Comparison of ENCODE assay signal across 21 cellular contexts in the genomic region with DNA sequence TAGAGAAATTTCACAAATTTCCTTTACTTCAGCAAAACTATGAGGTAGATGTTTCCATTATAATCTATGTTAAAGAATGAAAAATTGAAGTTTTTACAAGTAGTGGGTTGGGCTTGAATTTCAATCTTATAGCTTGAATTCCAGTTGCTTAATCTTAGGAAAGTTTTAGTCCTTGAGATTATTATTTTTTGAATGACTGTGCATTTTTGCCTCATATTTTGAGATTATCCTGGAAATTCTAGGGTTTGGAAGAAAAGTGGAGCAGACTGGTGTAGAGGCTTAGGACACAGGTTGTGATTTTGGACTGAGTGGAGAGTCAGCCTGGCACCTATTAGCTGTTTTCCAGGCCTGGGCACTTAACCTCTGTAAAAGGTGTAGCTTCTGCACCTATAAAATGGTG. TPM values are rescaled to one million over a fixed set of nuclear protein-coding genes. Genes with fewer than 3 reads are reported as not detected.
DNase-seq lines count a peak whose midpoint lies in the region; ATAC-seq, FAIRE-seq and TF ChIP-seq lines count a peak whose summit lies in the region.
"Had no signal": no experiment of that assay in that cellular context is flagged by ENCODE, and none has a peak within 500 bp of the region (broad histone marks: within the 10 kb centered on the region; RNA-seq: fewer than 3 reads in every experiment).

No MANE protein-coding gene starts in this region.

- H3K9ac ChIP-seq in HepG2 (ENCODE audit: insufficient read depth, low read depth, low read length) (no peak overlapping the region), K562 (ENCODE audit: insufficient read depth in 1 of 2, low read depth in 2 of 2, low read length in 2 of 2) (no peak overlapping the region)
- H3K9ac ChIP-seq: BLaER1 had no signal

- H3K9me3 ChIP-seq in HepG2 (ENCODE audit: low read length), result no peaks in the 10 kb centered on the region
- H3K9me3 ChIP-seq in right lobe of liver, result no peaks in the 10 kb centered on the region
- H3K9me3 ChIP-seq in K562 (replicated peaks; ENCODE audit: control insufficient read depth, insufficient read depth, low read depth, low read length), result no peaks in the 10 kb centered on the region
- H3K9me3 ChIP-seq: BLaER1 had no signal

- BruUV-seq in HepG2 (replicated peaks; lab: Mats Ljungman, UMichigan) (no TSS peak), K562 (replicated peaks; lab: Mats Ljungman, UMichigan) (no TSS peak)

- no peak overlapping the region for H3K4me3 ChIP-seq in HepG2 (replicated peaks in 1 of 3; ENCODE audit: insufficient read depth in 1 of 3, low read depth in 2 of 3, low read length in 3 of 3)
- no peak overlapping the region for H3K4me3 ChIP-seq in right lobe of liver
- H3K4me3 ChIP-seq in K562, result no peak overlapping the region
- H3K4me3 ChIP-seq: BLaER1, GM12878 had no signal

- TF ChIP-seq POLR2A in HepG2 (IDR thresholded peaks at IDR 0.05; ENCODE audit: insufficient read depth in 1 of 2, low read depth in 2 of 2, low read length in 2 of 2) (no peak), right lobe of liver (IDR thresholded peaks at IDR 0.05) (no peak), K562 (conservative IDR thresholded peaks at IDR 0.05) (no peak)

- DNase-seq in HepG2 (ENCODE audit: low spot score), result no peak
- no peak for DNase-seq in right lobe of liver
- no peak for DNase-seq in K562 (ENCODE audit: extremely low read depth in 1 of 4, low spot score in 3 of 4)
- no peak for DNase-seq in HT-29 (ENCODE audit: low spot score)
- DNase-seq in D721Med (ENCODE audit: insufficient read length, low spot score), result no peak
- DNase-seq: Calu3; CD8-positive, alpha-beta T cell; DMS 273 treated with DMSO at 0.1 percent for 48 hours; DMS53; DND-41; EL; H9 had no signal

- peak overlapping the region in 2 of 3 experiments; percentile 14 to 55 for H3K4me3 Mint-ChIP-seq in nephron

- H3K4me1 ChIP-seq in HepG2 (ENCODE audit: insufficient read depth, low read length) (peaks cover 5% of the 10 kb centered on the region), right lobe of liver (peaks cover 0 to 17% (median 0%) of the 10 kb centered on the region in 4 donors), K562 (replicated peaks in 1 of 2; ENCODE audit: control insufficient read depth in 2 of 2, insufficient read depth in 2 of 2, low read length in 2 of 2) (peaks cover 0 to 14% of the 10 kb centered on the region in 2 experiments; a peak in 2 of 5 replicates)

- no peak for TF ChIP-seq CTCF in HepG2 (CRISPR knock-in tag; IDR thresholded peaks at IDR 0.05)
- no peak for TF ChIP-seq CTCF in right lobe of liver (IDR thresholded peaks at IDR 0.05)
- no peak for TF ChIP-seq CTCF in K562 (IDR thresholded peaks at IDR 0.05 in 2 of 3, conservative IDR thresholded peaks at IDR 0.05 in 1 of 3; ENCODE audit: insufficient read depth in 2 of 3, low read depth in 1 of 3, low read length in 3 of 3)
- no peak for TF ChIP-seq CTCF in nephron (IDR thresholded peaks at IDR 0.05; ENCODE audit: unreplicated experiment in 3 of 3)
- TF ChIP-seq CTCF in D721Med (IDR thresholded peaks at IDR 0.05; ENCODE audit: insufficient read depth, missing control alignments), result no peak

- peaks cover 4% of the 10 kb centered on the region for H3K36me3 Mint-ChIP-seq in nephron (ENCODE audit: low read depth)
- H3K36me3 Mint-ChIP-seq: CD8-positive, alpha-beta T cell had no signal

- intact Hi-C loops in HepG2 (cut with micrococcal nuclease; ENCODE audit: unreplicated experiment) (no loop called here), right lobe of liver (cut with DNase I) (no loop called here), K562 (cut with micrococcal nuclease) (no loop called here)

- peaks cover 3% of the 10 kb centered on the region for H3K9me3 Mint-ChIP-seq in nephron
- H3K9me3 Mint-ChIP-seq: CD8-positive, alpha-beta T cell; H9; IgD-negative memory B cell had no signal

- TF ChIP-seq EP300 in HepG2 (IDR thresholded peaks at IDR 0.05; ENCODE audit: low read depth in 2 of 2, low read length in 2 of 2) (no peak), HepG2 (CRISPR knock-in tag; IDR thresholded peaks at IDR 0.05; ENCODE audit: borderline replicate concordance) (no peak), K562 (IDR thresholded peaks at IDR 0.05; ENCODE audit: low read length) (no peak)

- in situ Hi-C loops in HepG2 (cut with HindIII; ENCODE audit: extremely low pct_ligation_motif_present, low pct_unique_long_range_greater_than_20kb) (no loop called here), K562 (cut with MboI) (no loop called here)

- H3K27ac Mint-ChIP-seq in nephron, result no peak overlapping the region
- H3K27ac Mint-ChIP-seq: CD14-positive monocyte; CD8-positive, alpha-beta T cell; H9; IgD-negative memory B cell had no signal

- H3K9me1 ChIP-seq in K562 (ENCODE audit: control insufficient read depth, insufficient read depth, low read length), result peaks cover 2% of the 10 kb centered on the region

- H2AFZ ChIP-seq in HepG2 (ENCODE audit: low read length) (no peak overlapping the region), K562 (ENCODE audit: low read depth, low read length) (no peak overlapping the region)

- CTCF ChIA-PET in HepG2 (lab: Yijun Ruan, JAX; ENCODE audit: low intra/inter-chr PET ratio, low total read pairs), result no interaction called here
- CTCF ChIA-PET in K562 (lab: Yijun Ruan, JAX; ENCODE audit: low intra/inter-chr PET ratio), result no interaction called here

- H3K4me2 ChIP-seq in HepG2 (ENCODE audit: low read depth, low read length) (no peak overlapping the region), K562 (ENCODE audit: insufficient read depth, low read length) (no peak overlapping the region)
- H3K4me2 ChIP-seq: BLaER1 had no signal

- peaks cover 49% of the 10 kb centered on the region for H3K27me3 Mint-ChIP-seq in nephron (ENCODE audit: low read depth)

- H3K36me3 ChIP-seq in HepG2 (replicated peaks in 1 of 2; ENCODE audit: control insufficient read depth in 1 of 2, insufficient read depth in 2 of 2, low read length in 2 of 2) (no peaks in the 10 kb centered on the region), right lobe of liver (no peaks in the 10 kb centered on the region), K562 (ENCODE audit: control insufficient read depth, insufficient read depth, low read length) (no peaks in the 10 kb centered on the region)
- H3K36me3 ChIP-seq: BLaER1 had no signal

- TF ChIP-seq RAD21 in HepG2 (CRISPR knock-in tag; IDR thresholded peaks at IDR 0.05), result no peak
- TF ChIP-seq RAD21 in K562 (CRISPR knock-in tag; conservative IDR thresholded peaks at IDR 0.05 in 1 of 2, IDR thresholded peaks at IDR 0.05 in 1 of 2), result no peak

- H4K20me1 ChIP-seq in HepG2 (ENCODE audit: insufficient read depth, low read length) (peaks cover 5% of the 10 kb centered on the region; the same call in 1 of the 2 replicates), K562 (replicated peaks; ENCODE audit: control insufficient read depth, insufficient read depth, low read length) (no peaks in the 10 kb centered on the region)

- H3K27me3 ChIP-seq in HepG2 (ENCODE audit: control insufficient read depth in 1 of 2, insufficient read depth in 2 of 2, low read length in 2 of 2), result peaks cover 4 to 30% of the 10 kb centered on the region in 2 experiments; a peak in 3 of 5 replicates
- peaks cover 8 to 23% of the 10 kb centered on the region in 2 donors for H3K27me3 ChIP-seq in right lobe of liver
- H3K27me3 ChIP-seq in K562 (ENCODE audit: control insufficient read depth in 2 of 2, insufficient read depth in 2 of 2, low read length in 2 of 2), result peaks cover 0 to 6% of the 10 kb centered on the region in 2 experiments; a peak in 1 of 5 replicates

- H3K79me2 ChIP-seq in HepG2 (ENCODE audit: insufficient read depth, low read length), result no peaks in the 10 kb centered on the region
- no peaks in the 10 kb centered on the region for H3K79me2 ChIP-seq in K562 (ENCODE audit: control insufficient read depth, insufficient read depth, low read length)

- peaks cover 20% of the 10 kb centered on the region for H3K4me1 Mint-ChIP-seq in nephron

- H3K27ac ChIP-seq in HepG2 (ENCODE audit: extremely low read length, insufficient read depth, low read length) (no peak overlapping the region), right lobe of liver (no peak overlapping the region), K562 (ENCODE audit: extremely low read depth, low read depth, low read length) (no peak overlapping the region)
- H3K27ac ChIP-seq: 22Rv1, BLaER1 had no signal

- no peak for ATAC-seq in HepG2
- no peak for ATAC-seq in right lobe of liver
- ATAC-seq in K562, result no peak
- no peak for ATAC-seq in HG02938 (IDR thresholded peaks at IDR 0.05; ENCODE audit: unreplicated experiment)
- ATAC-seq: CD8-positive, alpha-beta T cell; GM12878 had no signal

- FAIRE-seq in HepG2 (lab: Jason Lieb, UNC), result no peak
- FAIRE-seq in K562 (lab: Jason Lieb, UNC), result no peak
- FAIRE-seq in D721Med (lab: Jason Lieb, UNC), result no peak
- FAIRE-seq: GM12878, H1 had no signal

- POLR2A ChIA-PET in HepG2 (lab: Yijun Ruan, JAX), result no interaction called here
- POLR2A ChIA-PET in K562 (lab: Yijun Ruan, JAX), result no interaction called here

RNA-seq across cellular contexts. Expression of a gene that starts 54.2 kb away (rescaled TPM):
- total RNA-seq in HepG2 (2016; rRNA removed; fragmentation: Illumina TruSeq; extraction: Trizol) (not detected in 2 replicates), right lobe of liver (under 1 TPM in 4 of 6 experiments, not detected in 2; 0.06 to 0.33 (median 0.16) TPM), K562 (2014; rRNA removed) (not detected in 2 replicates), K562 (2014; rRNA removed; fragmentation: Illumina TruSeq; extraction: Trizol) (not detected in 2 replicates), K562 (2015; rRNA removed; fragmentation: Illumina TruSeq; extraction: Trizol) (not detected in 2 replicates), K562 (2021) (0.11 TPM in 1 of 2 replicates, not detected in the other)
- not detected in 2 replicates for total RNA-seq in HepG2 (2016; cell fraction: cytosol; rRNA removed; fragmentation: Illumina TruSeq; extraction: Trizol; ENCODE audit: low read depth)
- not detected in 2 replicates for total RNA-seq in HepG2 (2016; cell fraction: insoluble cytoplasmic fraction; rRNA removed; fragmentation: Illumina TruSeq; extraction: Trizol)
- not detected in 2 replicates for total RNA-seq in HepG2 (2016; cell fraction: membrane; rRNA removed; fragmentation: Illumina TruSeq; extraction: Trizol)
- total RNA-seq in HepG2 (2016; cell fraction: nucleus; rRNA removed; fragmentation: Illumina TruSeq; extraction: Trizol), result not detected in 2 replicates
- polyA plus RNA-seq in HepG2 (2011; rRNA removed) (not detected in 2 replicates), K562 (2011; rRNA removed) (not detected in 2 replicates), K562 (2014; fragmentation: Illumina TruSeq; extraction: Trizol) (not detected in 2 replicates), K562 (2014; fragmentation: Nextera tagmentation; extraction: Ambion mirVana) (not detected), K562 (2014; rRNA removed) (not detected in 2 replicates)
- not detected in 2 replicates for polyA plus RNA-seq in HepG2 (2011; cell fraction: cytosol; rRNA removed)
- polyA plus RNA-seq in HepG2 (2011; cell fraction: nucleus; rRNA removed), result 0.05 TPM in 1 of 2 replicates, not detected in the other
- not detected in 2 replicates for polyA plus RNA-seq in HepG2 (2012)
- not detected in 2 replicates for polyA plus RNA-seq in HepG2 (2016; cell fraction: cytosol; fragmentation: Illumina TruSeq; extraction: Trizol; ENCODE audit: low read depth)
- polyA plus RNA-seq in HepG2 (2016; cell fraction: insoluble cytoplasmic fraction; fragmentation: Illumina TruSeq; extraction: Trizol; ENCODE audit: low read depth), result not detected in 2 replicates
- not detected in 2 replicates for polyA plus RNA-seq in HepG2 (2016; cell fraction: membrane; fragmentation: Illumina TruSeq; extraction: Trizol; ENCODE audit: low read depth)
- not detected in 2 replicates for polyA plus RNA-seq in HepG2 (2016; cell fraction: nucleus; fragmentation: Illumina TruSeq; extraction: Trizol; ENCODE audit: insufficient read depth, low read depth)
- polyA minus RNA-seq in HepG2 (2011; rRNA and poly(A)+ RNA removed; ENCODE audit: low replicate concordance), result not detected in 2 replicates
- polyA minus RNA-seq in HepG2 (2011; cell fraction: cytosol; rRNA and poly(A)+ RNA removed), result not detected in 2 replicates
- not detected in 2 replicates for polyA minus RNA-seq in HepG2 (2011; cell fraction: nucleus; rRNA and poly(A)+ RNA removed)
- total RNA-seq in K562 (2011; cell fraction: chromatin; rRNA removed; ENCODE audit: low replicate concordance), result not detected in 2 replicates
- total RNA-seq in K562 (2011; cell fraction: nucleolus; rRNA removed), result not detected in 2 replicates
- not detected in 2 replicates for total RNA-seq in K562 (2011; cell fraction: nucleoplasm; rRNA removed)
- not detected in 2 replicates for polyA plus RNA-seq in K562 (2011; cell fraction: cytosol; rRNA removed)
- polyA plus RNA-seq in K562 (2011; cell fraction: nucleus; rRNA removed), result not detected in 2 replicates
- 0.03 TPM in 1 of 2 replicates, not detected in the other for polyA plus RNA-seq in K562 (2012)
- not detected in 2 replicates for polyA minus RNA-seq in K562 (2011; rRNA and poly(A)+ RNA removed)
- polyA minus RNA-seq in K562 (2011; cell fraction: cytosol; rRNA and poly(A)+ RNA removed), result not detected in 2 replicates
- not detected in 2 replicates for polyA minus RNA-seq in K562 (2011; cell fraction: nucleus; rRNA and poly(A)+ RNA removed)
- total RNA-seq in HT-29 (2014; rRNA removed; shearing (Covaris generic)), result not detected in 2 replicates
- total RNA-seq: G401 had no signal
- polyA plus RNA-seq: CD14-positive monocyte had no signal
